In genomic region chr1:43492816-43493215, GRCh38 we compare ENCODE assay signal across 19 cellular contexts. TPM values are rescaled to one million over a fixed set of nuclear protein-coding genes. Genes with fewer than 3 reads are reported as not detected.
DNase-seq lines count a peak whose midpoint lies in the region; TF ChIP-seq lines count a peak whose summit lies in the region.
"Had no signal": no experiment of that assay in that cellular context is flagged by ENCODE, and none has a peak within 500 bp of the region (broad histone marks: within the 10 kb centered on the region; RNA-seq: fewer than 3 reads in every experiment).

No MANE protein-coding gene starts in this region.

- TF ChIP-seq CTCF in AG09319 (IDR thresholded peaks at IDR 0.05; ENCODE audit: low read depth, low read length) (no peak), cardiac fibroblast (IDR thresholded peaks at IDR 0.05; ENCODE audit: low read depth, low read length) (no peak), fibroblast of villous mesenchyme (IDR thresholded peaks at IDR 0.05; ENCODE audit: insufficient read depth, low read depth, low read length) (no peak)

- no peaks in the 10 kb centered on the region for H3K36me3 ChIP-seq in H7 (replicated peaks; ENCODE audit: control insufficient read depth, insufficient read depth, low read length)
- H3K36me3 ChIP-seq: ascending aorta; BLaER1 treated with 17β-estradiol and CSF1 and Interleukin-3, amounts not matched to agents 10 nM and 100 nM had no signal

- H3K27me3 ChIP-seq in H7 (ENCODE audit: control insufficient read depth, insufficient read depth, low read length) = no peaks in the 10 kb centered on the region
- H3K27me3 ChIP-seq: ascending aorta; BLaER1 treated with 17β-estradiol and CSF1 and Interleukin-3, amounts not matched to agents 10 nM and 100 nM had no signal

- H3K4me3 ChIP-seq in cardiac fibroblast (replicated peaks in 1 of 2; ENCODE audit: low read depth in 2 of 2, low read length in 2 of 2) (no peak overlapping the region), fibroblast of villous mesenchyme (ENCODE audit: low read depth, low read length) (no peak overlapping the region), H7 (ENCODE audit: insufficient read depth, low read depth, low read length) (no peak overlapping the region)
- H3K4me3 ChIP-seq: A549; ascending aorta; BLaER1 treated with 17β-estradiol and CSF1 and Interleukin-3, amounts not matched to agents 10 nM and 100 nM had no signal

- DNase-seq in AG09319 (ENCODE audit: extremely low read depth, low read depth) (peak; percentile 27), M059J (ENCODE audit: low read depth) (peak; percentile 86), cardiac fibroblast (ENCODE audit: low read depth in 2 of 2) (peak; percentile 21 to 61), fibroblast of villous mesenchyme (ENCODE audit: low read depth) (peak; percentile 21), H7 (no peak), CD1c-positive myeloid dendritic cell (ENCODE audit: extremely low spot score) (no peak)
- no peak for DNase-seq in activated CD8-positive, alpha-beta memory T cell treated with anti-CD3 and anti-CD28 coated beads, Interleukin-2, amount 50 U/mL, for 48 hours
- DNase-seq in effector CD8-positive, alpha-beta T cell (lab: John Stamatoyannopoulos, UW) = no peak
- DNase-seq: activated CD4-positive, CD25-positive, alpha-beta regulatory T cell; activated CD8-positive, alpha-beta T cell treated with anti-CD3 and anti-CD28 coated beads for 36 hours; activated naive CD4-positive, alpha-beta T cell treated with anti-CD3 and anti-CD28 coated beads for 36 hours; activated T-cell treated with anti-CD3 and anti-CD28 coated beads, Interleukin-2, amount 50 U/mL, for 24 hours; KBM-7; mesendoderm; naive thymus-derived CD8-positive, alpha-beta T cell; NCI-H1930 had no signal

RNA-seq across cellular contexts. Expression of gene PTPRF, which starts 37.9 kb away (rescaled TPM):
- total RNA-seq in M059J (2014; rRNA removed; shearing (Covaris generic)) = 17.0 and 31.1 TPM in 2 replicates
- total RNA-seq in fibroblast of villous mesenchyme = 42.7 and 53.8 TPM in 2 replicates
- 64.1 and 79.8 TPM in 2 replicates for total RNA-seq in H7 (2014; rRNA removed; shearing (Covaris generic))

RNA-seq across cellular contexts. Expression of gene HYI, which starts 39.1 kb away (rescaled TPM):
- total RNA-seq in M059J (2014; rRNA removed; shearing (Covaris generic)) = 43.7 and 50.9 TPM in 2 replicates
- 43.6 and 131 TPM in 2 replicates for total RNA-seq in fibroblast of villous mesenchyme
- total RNA-seq in H7 (2014; rRNA removed; shearing (Covaris generic)) = 29.4 and 42.5 TPM in 2 replicates

Comparison
In these comparisons a context has a peak if more than half of its experiments do, and no peak if none do; other contexts are left out.
1. DNase-seq: peak in AG09319 (single experiment), M059J (single experiment), cardiac fibroblast (2 of 2) and fibroblast of villous mesenchyme (single experiment); none in activated CD8-positive, alpha-beta memory T cell treated with anti-CD3 and anti-CD28 coated beads, Interleukin-2, amount 50 U/mL, for 48 hours (single experiment), H7 (single experiment), effector CD8-positive, alpha-beta T cell (single experiment) and CD1c-positive myeloid dendritic cell (single experiment).